10 cellular contexts compared by ENCODE assay signal in the genomic region with DNA sequence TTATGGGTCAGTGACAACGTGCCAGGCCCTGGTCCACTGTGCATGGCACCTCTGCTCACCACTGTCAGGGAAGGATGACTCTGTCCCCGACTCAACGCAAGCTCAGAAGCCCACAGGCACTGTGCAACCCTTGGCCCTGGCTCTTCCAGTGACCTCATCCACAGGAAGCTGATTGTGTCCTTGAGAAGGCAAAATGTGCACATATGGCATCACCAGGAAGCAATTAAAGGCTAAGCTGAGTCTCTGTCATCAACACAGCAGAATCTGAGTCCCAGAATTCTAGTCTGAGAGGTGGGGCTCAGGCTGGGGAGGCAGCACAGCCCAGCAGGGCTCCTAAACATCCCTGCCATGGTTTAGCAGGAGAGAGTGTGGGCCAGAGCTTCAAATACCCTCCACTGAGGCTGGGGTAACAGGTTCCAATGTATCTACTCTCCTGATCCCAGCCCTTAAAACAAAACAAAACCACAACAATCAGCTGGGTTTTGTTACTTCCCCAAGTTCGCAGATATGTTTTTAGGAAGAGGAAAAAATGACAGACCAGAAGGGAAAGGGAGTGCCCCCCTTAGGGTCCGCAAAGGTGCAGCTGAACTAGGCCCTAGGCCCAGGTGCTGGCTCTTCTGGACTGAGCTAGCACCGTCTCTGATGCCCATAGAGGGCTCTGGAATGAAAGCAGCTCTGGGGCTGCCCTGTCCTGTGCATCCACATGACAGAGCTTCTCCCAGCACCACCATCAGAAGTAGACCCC. TPM values are rescaled to one million over a fixed set of nuclear protein-coding genes. Genes with fewer than 3 reads are reported as not detected.
DNase-seq lines count a peak whose midpoint lies in the region; ATAC-seq, FAIRE-seq and TF ChIP-seq lines count a peak whose summit lies in the region.
"Had no signal": no experiment of that assay in that cellular context is flagged by ENCODE, and none has a peak within 500 bp of the region (broad histone marks: within the 10 kb centered on the region; RNA-seq: fewer than 3 reads in every experiment).

No MANE protein-coding gene starts in this region.

- no peaks in the 10 kb centered on the region for H3K27me3 ChIP-seq in bronchial epithelial cell (ENCODE audit: control insufficient read depth, insufficient read depth, low read length)

- no peak overlapping the region for H3K4me3 ChIP-seq in bronchial epithelial cell (ENCODE audit: low read depth, low read length)
- H3K4me3 ChIP-seq: A549 had no signal

- DNase-seq in NCI-H2196 (lab: John Stamatoyannopoulos, UW; ENCODE audit: unreplicated experiment) (peak; percentile 1), NCI-H2196 treated with DMSO at 0.1 percent for 48 hours (lab: John Stamatoyannopoulos, UW; ENCODE audit: unreplicated experiment) (no peak), MV-4-11 (lab: John Stamatoyannopoulos, UW) (peak; percentile 56), bronchial epithelial cell (ENCODE audit: low read depth) (peak; percentile 22), sciatic nerve (ENCODE audit: low spot score) (no peak), SW 1271 (lab: John Stamatoyannopoulos, UW) (no peak)
- DNase-seq in activated effector memory CD4-positive, alpha-beta T cell treated with Interleukin-2 at 50 U/mL for 16 hours, result no peak

- ATAC-seq in sciatic nerve (peak; percentile 24), GM21786 (IDR thresholded peaks at IDR 0.05; ENCODE audit: unreplicated experiment) (no peak)
- ATAC-seq: A549 had no signal

- H3K36me3 ChIP-seq in bronchial epithelial cell (ENCODE audit: control insufficient read depth, insufficient read depth, low read length), result no peaks in the 10 kb centered on the region

- intact Hi-C loops in sciatic nerve (cut with DNase I), result no loop called here

- no peak for TF ChIP-seq CTCF in bronchial epithelial cell (IDR thresholded peaks at IDR 0.05; ENCODE audit: insufficient read depth, low read length, severe bottlenecking)

- FAIRE-seq in bronchial epithelial cell (lab: Jason Lieb, UNC), result no peak
- FAIRE-seq: A549, TTC549 had no signal

RNA-seq across cellular contexts. Expression of gene GNAZ, which starts 33.5 kb away (rescaled TPM):
- under 0.01 TPM in 2 replicates for total RNA-seq in bronchial epithelial cell
- 22.8 TPM for total RNA-seq in sciatic nerve

Comparison
In these comparisons a context has a peak if more than half of its experiments do, and no peak if none do; other contexts are left out.
1. DNase-seq: peak in NCI-H2196 (single experiment), MV-4-11 (single experiment) and bronchial epithelial cell (single experiment); none in NCI-H2196 treated with DMSO at 0.1 percent for 48 hours (single experiment), sciatic nerve (single experiment), activated effector memory CD4-positive, alpha-beta T cell treated with Interleukin-2 at 50 U/mL for 16 hours (single experiment) and SW 1271 (0 of 2).
2. RNA of gene GNAZ, which starts 33.5 kb away (total RNA-seq): 22.8 TPM in sciatic nerve (single experiment); under 0.01 TPM in bronchial epithelial cell; every median in the first group is over 10 times any median in the second.